Comparison of ENCODE assay signal across 8 cellular contexts in the genomic region with DNA sequence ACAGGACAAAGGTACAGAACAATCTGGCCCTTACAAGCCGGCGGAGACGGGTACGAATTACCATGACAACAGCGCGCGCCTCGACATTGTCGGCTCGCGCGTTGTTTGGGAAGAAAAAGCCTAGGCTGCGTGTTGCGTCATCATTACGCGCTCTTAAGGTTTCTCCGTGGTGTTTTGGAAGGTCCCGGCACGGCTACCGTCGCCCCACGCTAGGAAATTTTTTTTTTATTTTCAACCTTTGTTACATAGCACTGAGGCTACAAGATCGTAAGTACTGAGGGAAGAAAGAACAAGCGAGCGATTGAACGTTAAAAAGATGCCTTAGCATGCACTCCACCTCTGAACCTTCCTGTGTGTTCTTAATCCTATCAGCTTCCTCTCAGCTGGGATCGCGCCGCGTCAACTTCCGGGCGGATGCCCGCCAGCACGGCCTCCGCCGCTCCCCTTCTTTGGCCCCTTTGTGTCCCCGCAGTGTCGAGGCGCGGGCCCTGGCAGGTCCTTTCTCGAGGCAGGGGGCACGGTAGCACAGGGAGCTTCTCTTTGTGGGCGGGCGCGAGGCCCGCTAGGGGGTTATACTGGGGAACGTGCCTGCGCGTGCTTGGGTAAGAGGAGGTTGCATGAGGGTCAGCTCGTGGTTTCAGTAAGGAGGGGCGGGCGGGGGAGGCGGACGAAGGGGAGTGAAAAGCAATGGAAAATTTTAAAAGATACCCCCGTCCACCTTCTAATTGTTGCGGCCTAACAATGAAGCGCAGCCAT. TPM values are rescaled to one million over a fixed set of nuclear protein-coding genes. Genes with fewer than 3 reads are reported as not detected.
DNase-seq lines count a peak whose midpoint lies in the region; TF ChIP-seq lines count a peak whose summit lies in the region.

SMARCAD1 (plus strand) TSS at position 397 of the 756 bp plus-strand sequence. CDS start 530 bp downstream, outside the sequence.

- peaks cover 22% of the 10 kb centered on the region for H3K4me1 ChIP-seq in suprapubic skin

- TF ChIP-seq POLR2A in NB4 (IDR thresholded peaks at IDR 0.05; ENCODE audit: extremely low read depth, insufficient read length) (peak; percentile 57), suprapubic skin (IDR thresholded peaks at IDR 0.05) (no peak)

- peaks cover 15% of the 10 kb centered on the region for H3K36me3 Mint-ChIP-seq in HFFc6 (ENCODE audit: low read depth)
- peaks cover 31% of the 10 kb centered on the region for H3K36me3 Mint-ChIP-seq in activated naive CD4-positive, alpha-beta T cell treated with anti-CD3 and anti-CD28 coated beads, Interleukin-2, amount 10 ng/mL, durations not matched to agents 7 days and 5 days

- TF ChIP-seq EP300 in suprapubic skin (IDR thresholded peaks at IDR 0.05), result no peak

- H3K36me3 ChIP-seq in SK-N-MC (ENCODE audit: insufficient read depth, low read length), result peaks cover 38% of the 10 kb centered on the region
- peaks cover 22% of the 10 kb centered on the region for H3K36me3 ChIP-seq in suprapubic skin

- no peaks in the 10 kb centered on the region for H3K9me3 Mint-ChIP-seq in HFFc6
- no peaks in the 10 kb centered on the region for H3K9me3 Mint-ChIP-seq in activated naive CD4-positive, alpha-beta T cell treated with anti-CD3 and anti-CD28 coated beads, Interleukin-2, amount 10 ng/mL, durations not matched to agents 7 days and 5 days

- H3K9ac ChIP-seq in SK-N-MC (ENCODE audit: insufficient read length), result peak within 1 kb of the TSS; percentile 95

- peak within 1 kb of the TSS; percentile 98 for H3K27ac Mint-ChIP-seq in HFFc6
- peak within 1 kb of the TSS; percentile 98 for H3K27ac Mint-ChIP-seq in activated naive CD4-positive, alpha-beta T cell treated with anti-CD3 and anti-CD28 coated beads, Interleukin-2, amount 10 ng/mL, durations not matched to agents 7 days and 5 days

- TF ChIP-seq CTCF in HFFc6 (IDR thresholded peaks at IDR 0.05) (no peak; the same call in 1 of the 2 replicates), NB4 (IDR thresholded peaks at IDR 0.05; ENCODE audit: low read depth, low read length) (no peak), suprapubic skin (IDR thresholded peaks at IDR 0.05) (no peak)

- peak; percentile 71 for DNase-seq in GM04503 (ENCODE audit: low read depth)
- peak; percentile 87 for DNase-seq in HFFc6
- peak; percentile 95 for DNase-seq in NB4 (ENCODE audit: low read depth)
- peak; percentile 90 for DNase-seq in SK-N-MC (ENCODE audit: low read depth, low spot score)
- peak; percentile 93 for DNase-seq in activated naive CD4-positive, alpha-beta T cell treated with anti-CD3 and anti-CD28 coated beads, Interleukin-2, amount 10 ng/mL, durations not matched to agents 7 days and 5 days
- DNase-seq in globus pallidus (ENCODE audit: low spot score), result peak; percentile 87
- peak; percentile 7 to 94 (median 80) for DNase-seq in nucleus accumbens (lab: John Stamatoyannopoulos, UW)
- DNase-seq in suprapubic skin (ENCODE audit: low spot score in 2 of 2), result peak; percentile 92

- H3K9me3 ChIP-seq in SK-N-MC (ENCODE audit: low read depth, low read length) (no peaks in the 10 kb centered on the region), suprapubic skin (no peaks in the 10 kb centered on the region)

- peak within 1 kb of the TSS; percentile 94 for H3K27ac ChIP-seq in SK-N-MC
- H3K27ac ChIP-seq in suprapubic skin, result peak within 1 kb of the TSS; percentile 91

- under 1% methylated on average over 57 of the region's 57 CpGs for WGBS in suprapubic skin

- CTCF ChIA-PET in activated naive CD4-positive, alpha-beta T cell treated with anti-CD3 and anti-CD28 coated beads, Interleukin-2, amount 10 ng/mL, durations not matched to agents 7 days and 5 days (lab: Charles Lee), result no interaction called here

- peak within 1 kb of the TSS; percentile 93 for H3K4me3 ChIP-seq in NB4 (ENCODE audit: low read depth, low read length)
- peak within 1 kb of the TSS; percentile 99 for H3K4me3 ChIP-seq in SK-N-MC
- peak within 1 kb of the TSS; percentile 81 for H3K4me3 ChIP-seq in suprapubic skin

- H3K27me3 Mint-ChIP-seq in HFFc6 (ENCODE audit: insufficient read depth), result peaks cover 2% of the 10 kb centered on the region; the same call in 1 of the 2 replicates
- peaks cover 6% of the 10 kb centered on the region for H3K27me3 Mint-ChIP-seq in activated naive CD4-positive, alpha-beta T cell treated with anti-CD3 and anti-CD28 coated beads, Interleukin-2, amount 10 ng/mL, durations not matched to agents 7 days and 5 days

- peaks cover 32% of the 10 kb centered on the region for H3K4me1 Mint-ChIP-seq in HFFc6 (ENCODE audit: low read depth)
- peaks cover 39% of the 10 kb centered on the region for H3K4me1 Mint-ChIP-seq in activated naive CD4-positive, alpha-beta T cell treated with anti-CD3 and anti-CD28 coated beads, Interleukin-2, amount 10 ng/mL, durations not matched to agents 7 days and 5 days

- no peaks in the 10 kb centered on the region for H3K27me3 ChIP-seq in suprapubic skin

- H3K4me3 Mint-ChIP-seq in HFFc6, result peak within 1 kb of the TSS; percentile 95
- peak within 1 kb of the TSS; percentile 88 for H3K4me3 Mint-ChIP-seq in activated naive CD4-positive, alpha-beta T cell treated with anti-CD3 and anti-CD28 coated beads, Interleukin-2, amount 10 ng/mL, durations not matched to agents 7 days and 5 days

RNA-seq across cellular contexts. Expression of gene SMARCAD1, which starts in this region (rescaled TPM):
- 10 to 100 TPM; 21.8 to 24.9 (median 24.2) TPM for total RNA-seq in HFFc6 (2021; fragmentation: NEBNext Ultra II Directional; extraction: Animal tissue kit (Norgen Biotek cat#: 25700))
- 10 to 100 TPM; 23.7 to 42.3 (median 35.6) TPM for total RNA-seq in suprapubic skin

Comparison
In these comparisons a context has a peak if more than half of its experiments do, and no peak if none do; other contexts are left out.
1. Peak in every context shown above with its lines: DNase-seq, H3K4me3 ChIP-seq and H3K27ac ChIP-seq.